19 cellular contexts compared by ENCODE assay signal in genomic region chr22:20953342-20953608, GRCh38.
"Had no signal": no experiment of that assay in that cellular context is flagged by ENCODE, and none has a peak within 500 bp of the region (broad histone marks: within the 10 kb centered on the region; RNA-seq: fewer than 3 reads in every experiment).

No MANE protein-coding gene starts in this region.

- H3K27me3 ChIP-seq: dorsolateral prefrontal cortex, esophagus muscularis mucosa, heart left ventricle, right atrium auricular region, upper lobe of right lung had no signal

- H3K4me3 Mint-ChIP-seq: activated naive CD8-positive, alpha-beta T cell; activated T-cell treated with anti-CD3 and anti-CD28 coated beads, Interleukin-2, amount 50 U/mL, for 4 hours; brain; naive B cell; stimulated activated naive B cell treated with anti-CD40 and anti-IgM and Interleukin-4, amounts not matched to agents 10 μg/mL and 1 μg/mL and 100 μg/mL, for 72 hours had no signal

- H3K9me3 Mint-ChIP-seq: activated T-cell treated with anti-CD3 and anti-CD28 coated beads, Interleukin-2, amount 50 U/mL, for 4 hours; brain; stimulated activated naive B cell treated with anti-CD40 and anti-IgM and Interleukin-4, amounts not matched to agents 10 μg/mL and 1 μg/mL and 100 μg/mL, for 72 hours had no signal

- H3K27ac Mint-ChIP-seq: activated naive CD8-positive, alpha-beta T cell had no signal

- H3K4me3 ChIP-seq: dorsolateral prefrontal cortex, esophagus muscularis mucosa, heart left ventricle, right atrium auricular region, spleen, upper lobe of right lung had no signal

- H3K9me3 ChIP-seq: esophagus muscularis mucosa, heart left ventricle, right atrium auricular region, spleen, upper lobe of right lung had no signal

- DNase-seq: activated CD4-positive, alpha-beta T cell treated with anti-CD3 and anti-CD28 coated beads, Interleukin-2, amount 50 U/mL, for 4 hours; activated effector memory CD4-positive, alpha-beta T cell treated with anti-CD3 and anti-CD28 coated beads, Interleukin-2, amount 50 U/mL, for 16 hours; activated T-cell treated with anti-CD3 and anti-CD28 coated beads, Interleukin-2, amount 50 U/mL, for 4 hours; amygdala; cerebellar nuclear complex; dorsolateral prefrontal cortex; heart left ventricle; left ventricle myocardium superior; naive B cell; spleen; stimulated activated CD4-positive, alpha-beta T cell treated with anti-CD3 and anti-CD28 coated beads, Interleukin-1b, Interleukin-23, amount 100 ng/mL, for 48 hours; stimulated activated naive B cell treated with anti-CD40 and anti-IgM and Interleukin-4, amounts not matched to agents 10 μg/mL and 1 μg/mL and 100 μg/mL, for 72 hours; substantia nigra; upper lobe of right lung had no signal

- H3K27ac ChIP-seq: esophagus muscularis mucosa, heart left ventricle, right atrium auricular region, spleen, upper lobe of right lung had no signal

- ATAC-seq: activated CD4-positive, CD25-positive, alpha-beta regulatory T cell treated with anti-CD3 and anti-CD28 coated beads, Interleukin-2, amount 50 U/mL, for 24 hours; activated T-cell treated with anti-CD3 and anti-CD28 coated beads, Interleukin-2, amount 50 U/mL, for 4 hours; heart left ventricle; left ventricle myocardium superior; stimulated activated naive B cell treated with anti-CD40 and anti-IgM and Interleukin-4, amounts not matched to agents 10 μg/mL and 1 μg/mL and 100 μg/mL, for 72 hours had no signal
